Comparison of ENCODE assay signal across 9 cellular contexts in the genomic region with DNA sequence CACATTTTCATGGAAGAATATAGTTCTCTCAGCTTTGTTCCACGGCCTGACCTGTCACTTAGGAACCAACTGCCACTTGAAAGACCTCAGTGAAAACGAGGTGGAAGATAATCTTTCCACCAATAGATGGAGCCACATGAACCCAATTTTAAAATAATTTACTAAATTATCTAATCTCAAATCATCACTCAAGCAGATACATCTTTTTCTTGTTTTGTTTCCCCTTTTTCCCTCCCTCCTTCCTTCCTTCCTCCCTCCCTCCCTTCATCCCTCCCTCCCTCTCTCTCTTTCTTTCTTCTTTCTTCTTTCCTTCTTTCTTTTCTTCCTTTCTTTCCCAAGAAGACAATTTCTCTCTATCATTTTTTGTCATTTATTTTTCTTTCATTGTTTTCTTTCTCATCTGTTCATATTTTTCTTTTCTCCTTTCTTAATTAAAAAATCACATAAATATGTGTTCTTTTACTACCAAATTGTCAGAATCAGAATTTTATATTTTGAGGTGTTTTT.
DNase-seq lines count a peak whose midpoint lies in the region; ATAC-seq, FAIRE-seq and TF ChIP-seq lines count a peak whose summit lies in the region.
"Had no signal": no experiment of that assay in that cellular context is flagged by ENCODE, and none has a peak within 500 bp of the region (broad histone marks: within the 10 kb centered on the region; RNA-seq: fewer than 3 reads in every experiment).

No MANE protein-coding gene starts in this region.

- H3K9ac ChIP-seq in GM12878 (ENCODE audit: control insufficient read depth, insufficient read depth, low read length): no peak overlapping the region
- H3K9ac ChIP-seq in mesenchymal stem cell (ENCODE audit: low read length): no peak overlapping the region

- H4K20me1 ChIP-seq in GM12878 (ENCODE audit: control insufficient read depth, insufficient read depth): no peaks in the 10 kb centered on the region

- H3K36me3 ChIP-seq in GM12878 (ENCODE audit: control insufficient read depth in 2 of 2, insufficient read depth in 2 of 2, low read length in 1 of 2): no peaks in the 10 kb centered on the region
- no peaks in the 10 kb centered on the region for H3K36me3 ChIP-seq in mesenchymal stem cell (ENCODE audit: control insufficient read depth in 1 of 2, insufficient read depth in 2 of 2, low read depth in 1 of 2, low read length in 2 of 2)

- H3K23ac ChIP-seq in mesenchymal stem cell (ENCODE audit: low read length in 2 of 2): no peak overlapping the region

- no peaks in the 10 kb centered on the region for H3K4me1 ChIP-seq in GM12878 (ENCODE audit: control insufficient read depth, insufficient read depth, low read length)
- H3K4me1 ChIP-seq in mesenchymal stem cell (ENCODE audit: control insufficient read depth, insufficient read depth, low read depth, low read length): no peaks in the 10 kb centered on the region

- H3K4me2 ChIP-seq in GM12878 (ENCODE audit: control insufficient read depth, insufficient read depth): no peak overlapping the region
- H3K4me2 ChIP-seq in mesenchymal stem cell (ENCODE audit: low read length, poor library complexity, severe bottlenecking): no peak overlapping the region

- TF ChIP-seq EP300 in GM12878 (IDR thresholded peaks at IDR 0.05; ENCODE audit: borderline replicate concordance in 1 of 2, control insufficient read depth in 1 of 2, low read depth in 2 of 2, low read length in 2 of 2): no peak

- H3K4me3 ChIP-seq in GM12878: no peak overlapping the region
- no peak overlapping the region for H3K4me3 ChIP-seq in mesenchymal stem cell (ENCODE audit: insufficient read depth in 1 of 2, low read depth in 1 of 2, low read length in 2 of 2)

- H2BK5ac ChIP-seq in mesenchymal stem cell (ENCODE audit: low read depth, low read length, poor library complexity, severe bottlenecking): no peak overlapping the region

- WGBS in GM12878 (ENCODE audit: insufficient coverage, insufficient replicate concordance, low lambda C conversion rate, missing lambda C conversion rate): 0% methylated on average over 2 of the region's 2 CpGs
- 16% methylated on average over 2 of the region's 2 CpGs for WGBS in mesenchymal stem cell

- no peak overlapping the region for H2BK15ac ChIP-seq in mesenchymal stem cell (ENCODE audit: low read depth, poor library complexity, severe bottlenecking)

- TF ChIP-seq RAD21 in GM12878 (IDR thresholded peaks at IDR 0.05; ENCODE audit: insufficient read depth, low read depth, low read length): peak; percentile 60

- no peak for FAIRE-seq in GM12878 (lab: Jason Lieb, UNC)
- FAIRE-seq: A204.1 had no signal

- POLR2A ChIA-PET in GM12878 (lab: Charles Lee): interaction anchor here (0.8 kb wide), 1 partner anchor 69 kb away, joined by 3 read pairs; no protein-coding TSS in a partner anchor

- BruUV-seq in GM12878 (replicated peaks; lab: Mats Ljungman, UMichigan): no TSS peak

- H4K91ac ChIP-seq in mesenchymal stem cell (ENCODE audit: low read length): no peak overlapping the region

- CTCF ChIA-PET in GM12878 (lab: Yijun Ruan, JAX): interaction anchor here (0.6 to 5.4 kb wide), 46 partner anchors 10 to 472 kb away, joined by 3 to 98 read pairs (median 4); partner anchors contain the start of genes CLDN1 and CLDN16

- H2BK120ac ChIP-seq in mesenchymal stem cell (ENCODE audit: low read depth, low read length): no peak overlapping the region

- no peaks in the 10 kb centered on the region for H3K79me1 ChIP-seq in mesenchymal stem cell (replicated peaks; ENCODE audit: low read length, poor library complexity, severe bottlenecking)

- peak; percentile 13 to 38 (median 16); a peak in 3 of 6 replicates for TF ChIP-seq CTCF in GM12878 (IDR thresholded peaks at IDR 0.05 in 2 of 3, conservative IDR thresholded peaks at IDR 0.05 in 1 of 3; ENCODE audit: control insufficient read depth in 2 of 3, extremely low read depth in 1 of 3, insufficient read depth in 1 of 3, low read depth in 3 of 3, low read length in 3 of 3)

- no peak overlapping the region for H3K14ac ChIP-seq in mesenchymal stem cell (ENCODE audit: low read length in 2 of 2)

- H3K9me3 ChIP-seq in GM12878 (replicated peaks; ENCODE audit: control insufficient read depth, insufficient read depth, low read length): no peaks in the 10 kb centered on the region
- no peaks in the 10 kb centered on the region for H3K9me3 ChIP-seq in mesenchymal stem cell (ENCODE audit: control insufficient read depth, low read length)

- no peak overlapping the region for H3K4ac ChIP-seq in mesenchymal stem cell (ENCODE audit: low read depth in 1 of 2, low read length in 2 of 2)

- H3K79me2 ChIP-seq in GM12878 (ENCODE audit: control insufficient read depth, insufficient read depth, low read length): no peaks in the 10 kb centered on the region

- no peak for TF ChIP-seq POLR2A in GM12878 (IDR thresholded peaks at IDR 0.05; ENCODE audit: low read depth, low read length)

- SMC1A ChIA-PET in GM12878 (lab: Charles Lee; ENCODE audit: uncharacterized antibody, unreplicated experiment): interaction anchor here (0.6 to 8.9 kb wide), 42 partner anchors 10 to 288 kb away, joined by 3 to 102 read pairs (median 5); partner anchors contain the start of genes CLDN1, IL1RAP and P3H2

- no peaks in the 10 kb centered on the region for H3K27me3 ChIP-seq in GM12878 (replicated peaks in 1 of 2; ENCODE audit: control insufficient read depth in 2 of 2, insufficient read depth in 2 of 2, low read length in 1 of 2)
- H3K27me3 ChIP-seq in mesenchymal stem cell (ENCODE audit: control insufficient read depth in 1 of 2, insufficient read depth in 1 of 2, low read length in 2 of 2): no peaks in the 10 kb centered on the region

- ATAC-seq in GM12878 (peak; percentile 45), HG02852 (IDR thresholded peaks at IDR 0.05; ENCODE audit: unreplicated experiment) (no peak)

- H3K18ac ChIP-seq in mesenchymal stem cell (ENCODE audit: low read depth in 1 of 2, low read length in 2 of 2): no peak overlapping the region

- H2AK5ac ChIP-seq in mesenchymal stem cell (ENCODE audit: low read length, severe bottlenecking): no peak overlapping the region

- intact Hi-C loops in GM12878 (cut with micrococcal nuclease; ENCODE audit: unreplicated experiment): loop anchor here (1.0 to 10.0 kb wide), 4 partner anchors 97 to 470 kb away; partner anchors contain the start of gene CLDN1

- RAD21 ChIA-PET in GM12878 (lab: Charles Lee; ENCODE audit: unreplicated experiment): interaction anchor here (0.6 to 7.1 kb wide), 27 partner anchors 9 to 264 kb away, joined by 3 to 56 read pairs (median 8); partner anchors contain the start of gene CLDN1

- H2BK12ac ChIP-seq in mesenchymal stem cell (ENCODE audit: low read length in 2 of 2): no peak overlapping the region

- H3K27ac ChIP-seq in GM12878 (ENCODE audit: control insufficient read depth, insufficient read depth) (no peak overlapping the region), mesenchymal stem cell (ENCODE audit: low read length, poor library complexity, severe bottlenecking) (no peak overlapping the region)

- no peak overlapping the region for H4K8ac ChIP-seq in mesenchymal stem cell (ENCODE audit: low read length)

- DNase-seq in DMS 273 (lab: John Stamatoyannopoulos, UW; ENCODE audit: unreplicated experiment) (peak; percentile 37), DMS 273 treated with DMSO at 0.1 percent for 48 hours (lab: John Stamatoyannopoulos, UW) (no peak), LHCN-M2 (ENCODE audit: low read depth) (peak; percentile 34), GM12878 (ENCODE audit: low read depth, low spot score) (no peak), mesenchymal stem cell (peak; percentile 54), NCI-H2107 treated with DMSO at 0.1 percent for 48 hours (lab: John Stamatoyannopoulos, UW; ENCODE audit: unreplicated experiment) (no peak)
- DNase-seq in stimulated activated CD4-positive, alpha-beta T cell treated with anti-CD3 and anti-CD28 coated beads, Interleukin-4, amount 100 ng/mL, for 4 hours: no peak

- in situ Hi-C loops in GM12878 (cut with MboI): no loop called here

- H2AFZ ChIP-seq in GM12878 (ENCODE audit: control insufficient read depth, low read depth, low read length): no peak overlapping the region
- H2AFZ ChIP-seq in mesenchymal stem cell (ENCODE audit: low read depth, low read length): no peak overlapping the region

TF ChIP-seq in GM12878, 131 proteins besides CTCF, POLR2A, EP300 and RAD21:
- TF ChIP-seq ZBED1 (IDR thresholded peaks at IDR 0.05; ENCODE audit: borderline replicate concordance): no peak
- TF ChIP-seq FOXM1 (IDR thresholded peaks at IDR 0.05; ENCODE audit: low read depth, low read length): no peak
- TF ChIP-seq IRF5 (IDR thresholded peaks at IDR 0.05; ENCODE audit: borderline replicate concordance): no peak
- TF ChIP-seq SMC3 (IDR thresholded peaks at IDR 0.05; ENCODE audit: borderline replicate concordance, low read length): peak; percentile 36; the same call in 1 of the 2 replicates
- TF ChIP-seq MLLT1 (IDR thresholded peaks at IDR 0.05): no peak

Comparison
In these comparisons a context has a peak if more than half of its experiments do, and no peak if none do; other contexts are left out.
1. DNase-seq: peak in DMS 273 (single experiment), LHCN-M2 (single experiment) and mesenchymal stem cell (single experiment); none in DMS 273 treated with DMSO at 0.1 percent for 48 hours (single experiment), GM12878 (single experiment), stimulated activated CD4-positive, alpha-beta T cell treated with anti-CD3 and anti-CD28 coated beads, Interleukin-4, amount 100 ng/mL, for 4 hours (0 of 2) and NCI-H2107 treated with DMSO at 0.1 percent for 48 hours (single experiment).